Comparison of ENCODE assay signal across 9 cellular contexts in the genomic region with DNA sequence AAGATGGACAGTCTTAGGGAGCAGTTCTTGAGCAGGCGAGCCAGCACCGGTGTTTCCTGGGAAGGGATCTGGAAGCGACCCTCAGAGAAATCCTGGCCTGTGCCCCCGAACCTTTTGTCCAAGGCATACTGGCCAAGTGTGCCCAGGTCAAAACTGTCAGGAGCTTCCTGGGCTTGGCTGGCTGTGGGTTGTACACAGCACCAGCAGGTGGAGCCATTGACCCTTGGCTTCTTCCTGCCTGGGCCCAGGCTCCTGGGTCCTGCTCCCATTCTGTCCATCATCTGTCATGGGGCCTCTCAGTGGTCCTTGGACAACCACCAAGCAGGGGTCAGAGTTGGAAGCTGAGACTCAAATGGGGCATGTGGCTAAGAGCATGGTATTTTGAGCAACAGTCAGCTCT. TPM values are rescaled to one million over a fixed set of nuclear protein-coding genes. Genes with fewer than 3 reads are reported as not detected.
DNase-seq lines count a peak whose midpoint lies in the region; ATAC-seq and TF ChIP-seq lines count a peak whose summit lies in the region.
"Not testable (repeated sequence)": the region's sequence is repeated elsewhere in the genome, so short reads cannot be mapped to it uniquely, and the experiment has no call there.
"Had no signal": no experiment of that assay in that cellular context is flagged by ENCODE, and none has a peak within 500 bp of the region (broad histone marks: within the 10 kb centered on the region; RNA-seq: fewer than 3 reads in every experiment).

No MANE protein-coding gene starts in this region.

- ATAC-seq in T-cell (replicated peaks in 1 of 4) (peak; percentile 32 to 44 (median 38)), omental fat pad (ENCODE audit: low FRiP score) (peak; percentile 40)
- ATAC-seq in activated T-helper 17 cell treated with anti-CD3 and anti-CD28 coated beads, Interleukin-2, amount 50 U/mL, for 72 hours (replicated peaks): peak; percentile 68

- H3K9me2 ChIP-seq in hepatocyte (replicated peaks; ENCODE audit: insufficient read depth): not testable (repeated sequence)

- H3K36me3 Mint-ChIP-seq in T-cell; activated T-helper 17 cell treated with anti-CD3 and anti-CD28 coated beads, Interleukin-2, amount 50 U/mL, for 72 hours (ENCODE audit: low read depth): not testable (repeated sequence)

- peak; percentile 40; the same call in 1 of the 3 replicates for TF ChIP-seq CTCF in GM12872 (IDR thresholded peaks at IDR 0.05; ENCODE audit: insufficient read depth, low read depth, low read length)
- TF ChIP-seq CTCF in dorsolateral prefrontal cortex (IDR thresholded peaks at IDR 0.05 in 54 of 56, conservative IDR thresholded peaks at IDR 0.05 in 2 of 56; ENCODE audit: low read depth in 1 of 56, partially characterized antibody in 56 of 56): peak in 28 of 56 donors; percentile 6 to 57 (median 32)
- TF ChIP-seq CTCF in hepatocyte (IDR thresholded peaks at IDR 0.05; ENCODE audit: poor library complexity): peak; percentile 32
- TF ChIP-seq CTCF in omental fat pad (IDR thresholded peaks at IDR 0.05): not testable (repeated sequence)
- peak in 1 of 4 experiments; percentile 20 for TF ChIP-seq CTCF in uterus (IDR thresholded peaks at IDR 0.05)

- not testable (repeated sequence) for H3K4me3 Mint-ChIP-seq in T-cell; activated T-helper 17 cell treated with anti-CD3 and anti-CD28 coated beads, Interleukin-2, amount 50 U/mL, for 72 hours

- TF ChIP-seq POLR2A in uterus (IDR thresholded peaks at IDR 0.05): not testable (repeated sequence)

- H3K4me2 ChIP-seq in hepatocyte: not testable (repeated sequence)

- not testable (repeated sequence) for H3K4me1 ChIP-seq in hepatocyte (ENCODE audit: insufficient read depth); uterus

- DNase-seq in T-cell: peak in 4 of 34 experiments; percentile 0 to 13 (median 0)
- peak in 7 of 10 donors; percentile 6 to 59 (median 45) for DNase-seq in dorsolateral prefrontal cortex
- DNase-seq in hepatocyte (ENCODE audit: low spot score); omental fat pad (ENCODE audit: low spot score): not testable (repeated sequence)
- peak; percentile 12 for DNase-seq in stimulated activated CD4-positive, alpha-beta T cell treated with anti-CD3 and anti-CD28 coated beads, Interleukin-4, amount 100 ng/mL, for 1 hour
- DNase-seq in uterus: peak; percentile 48 to 54

- not testable (repeated sequence) for H2AFZ ChIP-seq in hepatocyte

- not testable (repeated sequence) for H4K20me1 ChIP-seq in hepatocyte (ENCODE audit: insufficient read depth, poor library complexity, severe bottlenecking)

- H3K27me3 ChIP-seq in dorsolateral prefrontal cortex, hepatocyte, uterus: not testable (repeated sequence)

- WGBS in hepatocyte (ENCODE audit: low lambda C conversion rate, missing lambda C conversion rate): no CpG with 5 or more reads among the region's 4 CpGs

- H3K9me3 Mint-ChIP-seq in T-cell; activated T-helper 17 cell treated with anti-CD3 and anti-CD28 coated beads, Interleukin-2, amount 50 U/mL, for 72 hours: not testable (repeated sequence)

- H3K27ac ChIP-seq in dorsolateral prefrontal cortex: peak overlapping the region in 3 of 59 donors; percentile 53 to 66 (median 64)
- H3K27ac ChIP-seq in hepatocyte, uterus: not testable (repeated sequence)

- H3K9me3 ChIP-seq in hepatocyte (ENCODE audit: low read depth); uterus: not testable (repeated sequence)

- not testable (repeated sequence) for H3K4me1 Mint-ChIP-seq in T-cell; activated T-helper 17 cell treated with anti-CD3 and anti-CD28 coated beads, Interleukin-2, amount 50 U/mL, for 72 hours

- H3K4me3 ChIP-seq in dorsolateral prefrontal cortex, hepatocyte, uterus: not testable (repeated sequence)

- CTCF ChIA-PET in T-cell (lab: Charles Lee): not testable (repeated sequence)

- intact Hi-C loops in dorsolateral prefrontal cortex (cut with DNase I); uterus (cut with DNase I; ENCODE audit: low total_unique reads): not testable (repeated sequence)

- H3K79me2 ChIP-seq in hepatocyte: not testable (repeated sequence)

- not testable (repeated sequence) for H3K27me3 Mint-ChIP-seq in T-cell; activated T-helper 17 cell treated with anti-CD3 and anti-CD28 coated beads, Interleukin-2, amount 50 U/mL, for 72 hours

- H3K27ac Mint-ChIP-seq in T-cell; activated T-helper 17 cell treated with anti-CD3 and anti-CD28 coated beads, Interleukin-2, amount 50 U/mL, for 72 hours: not testable (repeated sequence)

- H3K36me3 ChIP-seq in hepatocyte (replicated peaks; ENCODE audit: insufficient read depth, low read depth); uterus: not testable (repeated sequence)

- POLR2A ChIA-PET in T-cell (lab: Charles Lee): not testable (repeated sequence)

RNA-seq across cellular contexts. Expression of a gene that starts 15.0 kb away (rescaled TPM):
- 100 to 1,000 TPM in 1 of 5 donors, 10 to 100 TPM in 4; 28.0 to 106 (median 85.5) TPM for total RNA-seq in T-cell
- 1 to 10 TPM; 6.9 to 9.9 TPM for total RNA-seq in activated T-helper 17 cell treated with anti-CD3 and anti-CD28 coated beads, Interleukin-2, amount 50 U/mL, for 72 hours
- 1 to 10 TPM in 104 of 120 experiments, under 1 TPM in 6, not detected in 10; 0.69 to 6.6 (median 2.7) TPM for total RNA-seq in dorsolateral prefrontal cortex
- total RNA-seq in hepatocyte: not detected in 2 replicates
- polyA plus RNA-seq in hepatocyte: not detected in 2 replicates
- total RNA-seq in omental fat pad: 1 to 10 TPM; 1.1 to 4.1 (median 2.8) TPM
- total RNA-seq in uterus: 1 to 10 TPM in 2 of 4 donors, not detected in 2; 8.5 to 9.5 TPM
- total RNA-seq: HT-29 had no signal
